Comparison of ENCODE assay signal across 8 cellular contexts in genomic region chr22:23144926-23145906, GRCh38. TPM values are rescaled to one million over a fixed set of nuclear protein-coding genes. Genes with fewer than 3 reads are reported as not detected.
DNase-seq lines count a peak whose midpoint lies in the region; ATAC-seq and TF ChIP-seq lines count a peak whose summit lies in the region.

Gene RAB36, plus strand, starts transcription at chr22:23145477. Its CDS starts 1,140 bp downstream, at chr22:23146617.

- TF ChIP-seq POLR2A in stomach (IDR thresholded peaks at IDR 0.05) = no peak

- H3K4me1 Mint-ChIP-seq in activated naive CD8-positive, alpha-beta T cell (ENCODE audit: low read depth) = peaks cover 48% of the 10 kb centered on the region

- H3K4me3 ChIP-seq in GM06990 (replicated peaks; ENCODE audit: low read depth, low read length) (peak within 1 kb of the TSS; percentile 34), MG63 (0 out of 2 replicates have a peak within 1 kb of the TSS, but pooled peaks have one; percentile 8), SK-N-MC (peak within 1 kb of the TSS; percentile 83), neuronal stem cell (ENCODE audit: low read length in 2 of 2) (peak within 1 kb of the TSS; percentile 76 to 77), stomach (peak within 1 kb of the TSS; percentile 46 to 53 (median 48))

- H3K4me1 ChIP-seq in neuronal stem cell (ENCODE audit: control insufficient read depth in 2 of 2, insufficient read depth in 1 of 2, low read depth in 1 of 2, low read length in 2 of 2) = peaks cover 22 to 24% of the 10 kb centered on the region in 2 donors
- peaks cover 36 to 66% (median 60%) of the 10 kb centered on the region in 4 donors for H3K4me1 ChIP-seq in stomach

- peak within 1 kb of the TSS; percentile 38 for H3K18ac ChIP-seq in neuronal stem cell (ENCODE audit: low read length)

- intact Hi-C loops in stomach (cut with DNase I; ENCODE audit: low total_unique reads) = no loop called here

- H3K36me3 ChIP-seq in GM06990 (ENCODE audit: control insufficient read depth, insufficient read depth, low read length) = no peaks in the 10 kb centered on the region
- no peaks in the 10 kb centered on the region for H3K36me3 ChIP-seq in MG63
- no peaks in the 10 kb centered on the region for H3K36me3 ChIP-seq in SK-N-MC (ENCODE audit: insufficient read depth, low read length)
- H3K36me3 ChIP-seq in neuronal stem cell (replicated peaks in 1 of 2; ENCODE audit: control insufficient read depth in 2 of 2, insufficient read depth in 2 of 2, low read length in 2 of 2) = peaks cover 0 to 32% of the 10 kb centered on the region in 2 donors
- peaks cover 0 to 9% (median 3%) of the 10 kb centered on the region in 4 donors for H3K36me3 ChIP-seq in stomach

- peak within 1 kb of the TSS; percentile 94 for H3K23ac ChIP-seq in neuronal stem cell (ENCODE audit: low read depth, low read length, poor library complexity)

- H3K79me1 ChIP-seq in neuronal stem cell (ENCODE audit: low read depth, low read length) = no peaks in the 10 kb centered on the region

- peak within 1 kb of the TSS; percentile 39 for H2BK120ac ChIP-seq in neuronal stem cell (ENCODE audit: low read depth, low read length)

- peak within 1 kb of the TSS; percentile 83 for H2BK5ac ChIP-seq in neuronal stem cell (ENCODE audit: low read length)

- no peaks in the 10 kb centered on the region for H3K27me3 Mint-ChIP-seq in activated naive CD8-positive, alpha-beta T cell

- H2BK12ac ChIP-seq in neuronal stem cell (ENCODE audit: low read length) = no peak within 1 kb of the TSS

- TF ChIP-seq CTCF in GM06990 (IDR thresholded peaks at IDR 0.05; ENCODE audit: insufficient read depth, low read length, poor library complexity, severe bottlenecking) (no peak), stomach (IDR thresholded peaks at IDR 0.05) (no peak)

- H4K91ac ChIP-seq in neuronal stem cell (ENCODE audit: low read depth, low read length, poor library complexity) = no peak within 1 kb of the TSS

- H3K27ac ChIP-seq in SK-N-MC (no peak within 1 kb of the TSS), neuronal stem cell (replicated peaks; ENCODE audit: low read length) (peak within 1 kb of the TSS; percentile 37), stomach (peak within 1 kb of the TSS; percentile 14 to 84 (median 72))

- ATAC-seq in GM18511 (IDR thresholded peaks at IDR 0.05; ENCODE audit: unreplicated experiment) = no peak

- H3K27ac Mint-ChIP-seq in activated naive CD8-positive, alpha-beta T cell = peak within 1 kb of the TSS; percentile 22

- no peak within 1 kb of the TSS for H3K14ac ChIP-seq in neuronal stem cell (ENCODE audit: low read length)

- H2BK15ac ChIP-seq in neuronal stem cell (ENCODE audit: low read length) = peak within 1 kb of the TSS; percentile 87

- H3K36me3 Mint-ChIP-seq in activated naive CD8-positive, alpha-beta T cell = no peaks in the 10 kb centered on the region

- H3K4me2 ChIP-seq in neuronal stem cell (ENCODE audit: insufficient read depth, low read length, poor library complexity, severe bottlenecking) = peak within 1 kb of the TSS; percentile 90

- peak within 1 kb of the TSS; percentile 93 for H2AFZ ChIP-seq in neuronal stem cell (ENCODE audit: low read length)

- no peak within 1 kb of the TSS for H4K8ac ChIP-seq in neuronal stem cell (ENCODE audit: low read depth, low read length)

- peak within 1 kb of the TSS; percentile 19 for H2AK5ac ChIP-seq in neuronal stem cell (ENCODE audit: low read depth, low read length)

- H3K4me3 Mint-ChIP-seq in activated naive CD8-positive, alpha-beta T cell = peak within 1 kb of the TSS; percentile 76

- H3K9ac ChIP-seq in SK-N-MC (ENCODE audit: insufficient read length) (no peak within 1 kb of the TSS), neuronal stem cell (ENCODE audit: low read depth, low read length, poor library complexity) (peak within 1 kb of the TSS; percentile 82)

- H3K9me3 ChIP-seq in MG63 (no peaks in the 10 kb centered on the region), SK-N-MC (ENCODE audit: low read depth, low read length) (no peaks in the 10 kb centered on the region), neuronal stem cell (replicated peaks in 1 of 2; ENCODE audit: control insufficient read depth in 2 of 2, insufficient read depth in 1 of 2, low read depth in 1 of 2, low read length in 2 of 2) (no peaks in the 10 kb centered on the region), stomach (no peaks in the 10 kb centered on the region)

- H3K9me3 Mint-ChIP-seq in activated naive CD8-positive, alpha-beta T cell (ENCODE audit: low read depth) = no peaks in the 10 kb centered on the region

- WGBS in neuronal stem cell (ENCODE audit: extremely low coverage in 2 of 2, insufficient read length in 2 of 2, insufficient replicate concordance in 1 of 2), 2 donors = no CpG with 5 or more reads among the region's 62 CpGs
- WGBS in stomach, 5 donors = 6 to 16% (median 9%) methylated on average over 22 to 62 of the region's 62 CpGs

- H3K4ac ChIP-seq in neuronal stem cell (ENCODE audit: low read length) = no peak within 1 kb of the TSS

- H3K27me3 ChIP-seq in GM06990 (replicated peaks; ENCODE audit: control insufficient read depth, insufficient read depth, low read length) (no peaks in the 10 kb centered on the region), MG63 (no peaks in the 10 kb centered on the region), neuronal stem cell (ENCODE audit: control insufficient read depth in 3 of 3, insufficient read depth in 3 of 3, low read depth in 1 of 3, low read length in 3 of 3) (no peaks in the 10 kb centered on the region), stomach (no peaks in the 10 kb centered on the region)

- TF ChIP-seq EP300 in stomach (IDR thresholded peaks at IDR 0.05) = no peak

- DNase-seq in GM06990 (ENCODE audit: extremely low read depth, insufficient read length) = peak; percentile 90
- peak; percentile 76 for DNase-seq in MG63
- DNase-seq in SK-N-MC (ENCODE audit: low read depth, low spot score) = peak; percentile 90
- DNase-seq in glomerular endothelial cell (ENCODE audit: extremely low read depth, low read depth, low spot score) = peak; percentile 56
- DNase-seq in neuronal stem cell (ENCODE audit: low spot score) = peak; percentile 98
- DNase-seq in stomach = peak; percentile 96

RNA-seq across cellular contexts. Expression of gene RAB36, which starts in this region (rescaled TPM):
- total RNA-seq in MG63 (2014; rRNA removed; shearing (Covaris generic); ENCODE audit: low replicate concordance) = 0.03 TPM in 1 of 2 replicates, not detected in the other
- total RNA-seq in glomerular endothelial cell = 3.5 and 7.8 TPM in 2 replicates
- 4.5 TPM for polyA plus RNA-seq in neuronal stem cell (2013, experiment 1 of 2)
- 4.5 TPM for polyA plus RNA-seq in neuronal stem cell (2013, experiment 2 of 2)
- 1 to 10 TPM in 2 of 5 donors, under 1 TPM in 2, not detected in 1; 0.58 to 7.6 (median 1.1) TPM for total RNA-seq in stomach
- polyA plus RNA-seq in stomach = 1 to 10 TPM; 1.6 to 1.9 (median 1.7) TPM

Comparison
In these comparisons a context has a peak if more than half of its experiments do, and no peak if none do; other contexts are left out.
1. Peak in DNase-seq and H3K4me3 ChIP-seq in MG63; RNA of the gene not detected or under 1 TPM.
2. H3K4me3 ChIP-seq: peak in every context shown above with its lines; median percentile 83 in SK-N-MC; 76 in neuronal stem cell; 48 in stomach; 34 in GM06990; 8 in MG63.